ENCODE assay signal across 8 cellular contexts in the genomic region with DNA sequence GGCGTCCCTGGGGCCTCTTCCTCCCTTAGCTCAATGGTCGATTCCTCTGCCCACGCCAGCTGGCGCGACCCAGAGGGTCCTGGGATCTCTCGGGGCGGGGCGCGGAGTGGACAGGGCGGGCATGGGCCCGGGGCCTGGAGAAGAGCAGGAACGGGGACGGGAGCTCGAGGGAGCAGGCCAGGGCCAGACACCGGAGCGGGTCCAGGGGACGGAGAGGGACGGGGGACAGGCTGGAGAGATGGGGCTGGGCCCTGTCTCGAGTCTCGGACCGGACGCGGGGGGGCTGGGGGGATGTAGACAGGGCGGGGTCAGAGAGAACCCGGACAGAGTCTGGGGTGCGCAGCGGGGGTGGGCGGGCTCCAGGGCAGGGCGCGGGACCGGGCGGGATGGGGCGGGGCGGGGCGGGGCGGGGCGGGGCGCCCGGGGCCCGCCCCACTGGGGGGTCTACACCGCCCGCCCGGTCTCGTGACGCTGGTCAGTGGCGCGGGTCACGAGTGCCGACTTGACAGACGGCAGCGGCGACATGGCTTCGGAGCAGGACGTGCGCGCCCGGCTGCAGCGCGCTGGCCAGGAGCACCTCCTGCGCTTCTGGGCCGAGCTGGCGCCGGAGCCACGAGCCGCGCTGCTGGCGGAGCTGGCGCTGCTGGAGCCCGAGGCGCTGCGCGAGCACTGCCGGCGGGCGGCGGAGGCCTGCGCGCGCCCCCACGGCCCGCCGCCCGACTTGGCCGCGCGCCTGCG.
DNase-seq lines count a peak whose midpoint lies in the region; ATAC-seq and TF ChIP-seq lines count a peak whose summit lies in the region.

A gene with protein sequence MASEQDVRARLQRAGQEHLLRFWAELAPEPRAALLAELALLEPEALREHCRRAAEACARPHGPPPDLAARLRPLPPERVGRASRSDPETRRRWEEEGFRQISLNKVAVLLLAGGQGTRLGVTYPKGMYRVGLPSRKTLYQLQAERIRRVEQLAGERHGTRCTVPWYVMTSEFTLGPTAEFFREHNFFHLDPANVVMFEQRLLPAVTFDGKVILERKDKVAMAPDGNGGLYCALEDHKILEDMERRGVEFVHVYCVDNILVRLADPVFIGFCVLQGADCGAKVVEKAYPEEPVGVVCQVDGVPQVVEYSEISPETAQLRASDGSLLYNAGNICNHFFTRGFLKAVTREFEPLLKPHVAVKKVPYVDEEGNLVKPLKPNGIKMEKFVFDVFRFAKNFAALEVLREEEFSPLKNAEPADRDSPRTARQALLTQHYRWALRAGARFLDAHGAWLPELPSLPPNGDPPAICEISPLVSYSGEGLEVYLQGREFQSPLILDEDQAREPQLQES (plus strand): TSS at position 508 of the 738 bp plus-strand sequence. CDS start 16 bp downstream, at position 524.

- H3K4me2 ChIP-seq in SU-DHL-6 (ENCODE audit: low read depth, low read length, poor library complexity, severe bottlenecking): peak within 1 kb of the TSS; percentile 72

- peaks cover 14% of the 10 kb centered on the region; the same call in 1 of the 2 replicates for H3F3A ChIP-seq in SU-DHL-6 (ENCODE audit: insufficient read depth)

- H3K27ac ChIP-seq in SU-DHL-6 (ENCODE audit: low read depth, low read length): peak within 1 kb of the TSS; percentile 44; the same call in 1 of the 2 replicates

- in situ Hi-C loops in astrocyte of the spinal cord (cut with HindIII; ENCODE audit: low sequenced_read_pairs): no loop called here

- H3K9me3 ChIP-seq in SU-DHL-6 (ENCODE audit: insufficient read depth, low read length): no peaks in the 10 kb centered on the region

- peak within 1 kb of the TSS; percentile 94 for H2AFZ ChIP-seq in SU-DHL-6 (ENCODE audit: low read depth, low read length, severe bottlenecking)

- peak within 1 kb of the TSS; percentile 89 for H3K4me3 ChIP-seq in SU-DHL-6 (ENCODE audit: insufficient read depth, low read length, poor library complexity, severe bottlenecking)
- peak within 1 kb of the TSS; percentile 58 for H3K4me3 ChIP-seq in astrocyte of the spinal cord (ENCODE audit: low read depth, low read length)

- no peaks in the 10 kb centered on the region for H3K27me3 ChIP-seq in SU-DHL-6 (ENCODE audit: low read length)

- H4K20me1 ChIP-seq in SU-DHL-6 (ENCODE audit: low read depth, low read length): no peaks in the 10 kb centered on the region

- ATAC-seq in HG03342 (IDR thresholded peaks at IDR 0.05; ENCODE audit: unreplicated experiment): peak; percentile 45

- TF ChIP-seq CTCF in SU-DHL-6 (IDR thresholded peaks at IDR 0.05; ENCODE audit: insufficient read depth, low read length, poor library complexity, severe bottlenecking) (no peak), astrocyte of the spinal cord (IDR thresholded peaks at IDR 0.05; ENCODE audit: low read depth, low read length) (no peak)

- H3K9ac ChIP-seq in SU-DHL-6 (ENCODE audit: low read length): peak within 1 kb of the TSS; percentile 83

- peak; percentile 50 for DNase-seq in activated CD4-positive, alpha-beta T cell treated with anti-CD3 and anti-CD28 coated beads for 48 hours
- no peak for DNase-seq in activated CD4-positive, alpha-beta T cell treated with anti-CD3 and anti-CD28 coated beads, Interleukin-2, amount 50 U/mL, for 4 hours
- DNase-seq in astrocyte of the spinal cord (ENCODE audit: low read depth, low spot score) (no peak), hypothalamus (lab: John Stamatoyannopoulos, UW) (peak in 48 of 51 donors; percentile 23 to 91 (median 73)), putamen (ENCODE audit: low spot score) (peak; percentile 82), SKM-1 (lab: John Stamatoyannopoulos, UW; ENCODE audit: unreplicated experiment) (no peak)

- no peaks in the 10 kb centered on the region for H3K9me2 ChIP-seq in SU-DHL-6 (replicated peaks; ENCODE audit: insufficient read depth, low read length)

- H3K79me2 ChIP-seq in SU-DHL-6 (ENCODE audit: insufficient read depth, low read length): peaks cover 11% of the 10 kb centered on the region; the same call in 1 of the 2 replicates

- H3K36me3 ChIP-seq in SU-DHL-6 (ENCODE audit: low read length): no peaks in the 10 kb centered on the region

Comparison
In these comparisons a context has a peak if more than half of its experiments do, and no peak if none do; other contexts are left out.
1. DNase-seq: peak in activated CD4-positive, alpha-beta T cell treated with anti-CD3 and anti-CD28 coated beads for 48 hours (single experiment), hypothalamus (48 of 51) and putamen (single experiment); none in activated CD4-positive, alpha-beta T cell treated with anti-CD3 and anti-CD28 coated beads, Interleukin-2, amount 50 U/mL, for 4 hours (0 of 2), astrocyte of the spinal cord (single experiment) and SKM-1 (single experiment).